In genomic region chr2:27211943-27212625, GRCh38 we compare ENCODE assay signal across 1 cellular context.
TF ChIP-seq lines count a peak whose summit lies in the region.

Gene ATRAID (plus strand): TSS chr2:27212041. CDS start chr2:27212369, 328 bp downstream.
Gene SLC5A6 (minus strand): TSS chr2:27212268. CDS start chr2:27207650, 4,618 bp downstream.

TF ChIP-seq in HEK293, 187 proteins besides CTCF, POLR2A, EP300 and RAD21 (continued from another document and continues in another):
- TF ChIP-seq ZSCAN4 (tag by site-specific recombination; IDR thresholded peaks at IDR 0.05) = no peak
- no peak for TF ChIP-seq OVOL3 (tag by site-specific recombination; IDR thresholded peaks at IDR 0.05)
- TF ChIP-seq ZNF324 (tag by site-specific recombination; IDR thresholded peaks at IDR 0.05) = peak; percentile 66; the same call in 1 of the 2 replicates
- TF ChIP-seq ZNF513 (tag by site-specific recombination; IDR thresholded peaks at IDR 0.05) = no peak
- no peak for TF ChIP-seq ZNF362 (tag by site-specific recombination; IDR thresholded peaks at IDR 0.05)
- no peak; the same call in 1 of the 2 replicates for TF ChIP-seq ZFP69B (tag by site-specific recombination; IDR thresholded peaks at IDR 0.05)
- TF ChIP-seq ZNF664 (tag by site-specific recombination; IDR thresholded peaks at IDR 0.05) = no peak
- no peak for TF ChIP-seq ZNF174 (tag by site-specific recombination; IDR thresholded peaks at IDR 0.05)
- TF ChIP-seq ZNF639 (tag by site-specific recombination; IDR thresholded peaks at IDR 0.05) = no peak
- TF ChIP-seq YY2 (tag by site-specific recombination; IDR thresholded peaks at IDR 0.05) = peak; percentile 68; the same call in 1 of the 2 replicates
- TF ChIP-seq ZNF548 (tag by site-specific recombination; IDR thresholded peaks at IDR 0.05) = no peak
- TF ChIP-seq SP7 (tag by site-specific recombination; IDR thresholded peaks at IDR 0.05) = peak; percentile 77
- TF ChIP-seq PATZ1 (tag by site-specific recombination; IDR thresholded peaks at IDR 0.05) = peak; percentile 95
- TF ChIP-seq ZNF621 (tag by site-specific recombination; IDR thresholded peaks at IDR 0.05) = no peak
- TF ChIP-seq TRIM28 (IDR thresholded peaks at IDR 0.05; ENCODE audit: borderline replicate concordance, low read length) = no peak
- TF ChIP-seq ZNF76 (tag by site-specific recombination; IDR thresholded peaks at IDR 0.05; ENCODE audit: borderline replicate concordance, low read depth) = peak; percentile 92
- no peak for TF ChIP-seq ZNF521 (tag by site-specific recombination; IDR thresholded peaks at IDR 0.05)
- no peak for TF ChIP-seq ZNF146 (tag by site-specific recombination; IDR thresholded peaks at IDR 0.05)
- no peak for TF ChIP-seq WT1 (tag by site-specific recombination; IDR thresholded peaks at IDR 0.05)
- TF ChIP-seq ZNF473 (tag by site-specific recombination; IDR thresholded peaks at IDR 0.05) = no peak
- 0 out of 2 replicates have a peak, but pooled peaks have one; percentile 85 for TF ChIP-seq ZNF501 (tag by site-specific recombination; IDR thresholded peaks at IDR 0.05)
- TF ChIP-seq ZNF132 (tag by site-specific recombination; IDR thresholded peaks at IDR 0.05; ENCODE audit: borderline replicate concordance) = no peak
- TF ChIP-seq ZNF221 (tag by site-specific recombination; IDR thresholded peaks at IDR 0.05; ENCODE audit: borderline replicate concordance) = no peak
- no peak for TF ChIP-seq ZNF692 (tag by site-specific recombination; IDR thresholded peaks at IDR 0.05)
- TF ChIP-seq ZNF792 (tag by site-specific recombination; IDR thresholded peaks at IDR 0.05) = no peak
- no peak for TF ChIP-seq ZNF16 (tag by site-specific recombination; IDR thresholded peaks at IDR 0.05; ENCODE audit: low read depth)
- TF ChIP-seq KLF7 (tag by site-specific recombination; IDR thresholded peaks at IDR 0.05; ENCODE audit: borderline replicate concordance) = 0 out of 2 replicates have a peak, but pooled peaks have one; percentile 57
- peak; percentile 96 for TF ChIP-seq ZBTB20 (tag by site-specific recombination; IDR thresholded peaks at IDR 0.05)
- TF ChIP-seq ZNF624 (tag by site-specific recombination; IDR thresholded peaks at IDR 0.05) = no peak
- TF ChIP-seq ZNF112 (tag by site-specific recombination; IDR thresholded peaks at IDR 0.05) = no peak
- no peak for TF ChIP-seq ZNF398 (tag by site-specific recombination; IDR thresholded peaks at IDR 0.05)
- 0 out of 2 replicates have a peak, but pooled peaks have one; percentile 43 for TF ChIP-seq ZNF843 (tag by site-specific recombination; IDR thresholded peaks at IDR 0.05)
- TF ChIP-seq ZIC2 (tag by site-specific recombination; IDR thresholded peaks at IDR 0.05) = no peak
- TF ChIP-seq ZNF518A (tag by site-specific recombination; conservative IDR thresholded peaks at IDR 0.05; ENCODE audit: low read depth) = peak; percentile 37
- no peak for TF ChIP-seq OSR2 (tag by site-specific recombination; IDR thresholded peaks at IDR 0.05)
- no peak for TF ChIP-seq HOXA7 (CRISPR knock-in tag; IDR thresholded peaks at IDR 0.05; ENCODE audit: borderline replicate concordance)
- peak; percentile 84 for TF ChIP-seq ZBTB48 (tag by site-specific recombination; IDR thresholded peaks at IDR 0.05)
- TF ChIP-seq ZBTB49 (tag by site-specific recombination; IDR thresholded peaks at IDR 0.05; ENCODE audit: low read depth) = no peak
- no peak for TF ChIP-seq ZNF341 (tag by site-specific recombination; IDR thresholded peaks at IDR 0.05; ENCODE audit: low read depth)
- TF ChIP-seq ZNF529 (tag by site-specific recombination; IDR thresholded peaks at IDR 0.05; ENCODE audit: insufficient replicate concordance) = no peak
- TF ChIP-seq ZBTB21 (tag by site-specific recombination; IDR thresholded peaks at IDR 0.05) = no peak
- no peak for TF ChIP-seq ZNF747 (tag by site-specific recombination; IDR thresholded peaks at IDR 0.05)
- no peak for TF ChIP-seq ZNF707 (tag by site-specific recombination; IDR thresholded peaks at IDR 0.05)
- TF ChIP-seq BCL6B (tag by site-specific recombination; IDR thresholded peaks at IDR 0.05) = no peak
